ENCODE assay signal across 22 cellular contexts in genomic region chr6:109311481-109311880, GRCh38.
"Had no signal": no experiment of that assay in that cellular context is flagged by ENCODE, and none has a peak within 500 bp of the region (broad histone marks: within the 10 kb centered on the region; RNA-seq: fewer than 3 reads in every experiment).

No MANE protein-coding gene starts in this region.

- H3K27me3 ChIP-seq: dorsolateral prefrontal cortex, heart right ventricle, left lung, right atrium auricular region, sigmoid colon, suprapubic skin, transverse colon, upper lobe of right lung, uterus had no signal

- DNase-seq: dorsolateral prefrontal cortex; effector CD4-positive, alpha-beta T cell; foreskin melanocyte; glutamatergic neuron; heart right ventricle; hippocampal formation; left cardiac atrium; left lung; mesendoderm; midbrain; naive thymus-derived CD4-positive, alpha-beta T cell; nucleus accumbens; sigmoid colon; stimulated activated CD4-positive, alpha-beta T cell treated with anti-CD3 and anti-CD28 coated beads, Interleukin-2, amount 100 ng/mL, for 24 hours; stimulated activated CD4-positive, alpha-beta T cell treated with anti-CD3 and anti-CD28 coated beads, Interleukin-4, amount 100 ng/mL, for 24 hours; stimulated activated naive CD8-positive, alpha-beta T cell treated with anti-CD3 and anti-CD28 coated beads, Interleukin-15, Interleukin-2, amounts not matched to agents 100 U/mL and 50 U/mL, for 24 hours; transverse colon; upper lobe of right lung; uterus had no signal

- H3K4me3 ChIP-seq: dorsolateral prefrontal cortex, heart right ventricle, left lung, prostate gland, right atrium auricular region, sigmoid colon, suprapubic skin, transverse colon, upper lobe of right lung, uterus had no signal

- H3K9me3 ChIP-seq: heart right ventricle, left lung, prostate gland, right atrium auricular region, sigmoid colon, suprapubic skin, transverse colon, upper lobe of right lung, uterus had no signal

- H3K27ac ChIP-seq: dorsolateral prefrontal cortex, heart right ventricle, left lung, prostate gland, right atrium auricular region, sigmoid colon, suprapubic skin, transverse colon, upper lobe of right lung, uterus had no signal

- H3K36me3 ChIP-seq: heart right ventricle, left lung, prostate gland, right atrium auricular region, sigmoid colon, suprapubic skin, transverse colon, upper lobe of right lung, uterus had no signal

- H3K4me1 ChIP-seq: left lung, prostate gland, sigmoid colon, suprapubic skin, upper lobe of right lung, uterus had no signal
